In genomic region chr12:94099191-94099983, GRCh38 we compare ENCODE assay signal across 1 cellular context.
TF ChIP-seq lines count a peak whose summit lies in the region.

No MANE protein-coding gene starts in this region.

TF ChIP-seq in K562, 482 proteins besides CTCF, POLR2A, EP300 and RAD21 (continued from another document):
- no peak for TF ChIP-seq ZNF518B (CRISPR knock-in tag; IDR thresholded peaks at IDR 0.05)
- no peak for TF ChIP-seq SMARCA4 (IDR thresholded peaks at IDR 0.05)
- no peak for TF ChIP-seq RUNX1 (IDR thresholded peaks at IDR 0.05; ENCODE audit: low read depth)
- TF ChIP-seq FUS (optimal IDR thresholded peaks at IDR 0.05; ENCODE audit: low read depth, low read length): no peak
- TF ChIP-seq TOE1 (IDR thresholded peaks at IDR 0.05; ENCODE audit: borderline replicate concordance): no peak
- TF ChIP-seq TOE1 (CRISPR knock-in tag; IDR thresholded peaks at IDR 0.05; ENCODE audit: borderline replicate concordance, low read depth): no peak
- no peak for TF ChIP-seq MAFK (IDR thresholded peaks at IDR 0.05; ENCODE audit: low read length)
- TF ChIP-seq CREB1 (IDR thresholded peaks at IDR 0.05): no peak
- peak; percentile 4; the same call in 1 of the 2 replicates for TF ChIP-seq CREB1 (CRISPR knock-in tag; IDR thresholded peaks at IDR 0.05)
- TF ChIP-seq ARID1B (IDR thresholded peaks at IDR 0.05): peak; percentile 5; the same call in 1 of the 2 replicates
- no peak for TF ChIP-seq HDAC3 (IDR thresholded peaks at IDR 0.05; ENCODE audit: borderline replicate concordance, partially characterized antibody)
- no peak for TF ChIP-seq ZNF592 (IDR thresholded peaks at IDR 0.05)
- 0 out of 2 replicates have a peak, but pooled peaks have one; percentile 46 for TF ChIP-seq GATA2 (CRISPR knock-in tag; IDR thresholded peaks at IDR 0.05)
- TF ChIP-seq TRIM24 (IDR thresholded peaks at IDR 0.05): peak in 1 of 2 experiments; percentile 35; a peak in 1 of 4 replicates
- TF ChIP-seq E2F1 (CRISPR knock-in tag; IDR thresholded peaks at IDR 0.05): no peak
- no peak for TF ChIP-seq NFXL1 (CRISPR knock-in tag; IDR thresholded peaks at IDR 0.05)
- TF ChIP-seq, protein P1, sequence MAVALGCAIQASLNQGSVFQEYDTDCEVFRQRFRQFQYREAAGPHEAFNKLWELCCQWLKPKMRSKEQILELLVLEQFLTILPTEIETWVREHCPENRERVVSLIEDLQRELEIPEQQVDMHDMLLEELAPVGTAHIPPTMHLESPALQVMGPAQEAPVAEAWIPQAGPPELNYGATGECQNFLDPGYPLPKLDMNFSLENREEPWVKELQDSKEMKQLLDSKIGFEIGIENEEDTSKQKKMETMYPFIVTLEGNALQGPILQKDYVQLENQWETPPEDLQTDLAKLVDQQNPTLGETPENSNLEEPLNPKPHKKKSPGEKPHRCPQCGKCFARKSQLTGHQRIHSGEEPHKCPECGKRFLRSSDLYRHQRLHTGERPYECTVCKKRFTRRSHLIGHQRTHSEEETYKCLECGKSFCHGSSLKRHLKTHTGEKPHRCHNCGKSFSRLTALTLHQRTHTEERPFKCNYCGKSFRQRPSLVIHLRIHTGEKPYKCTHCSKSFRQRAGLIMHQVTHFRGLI (CRISPR knock-in tag; IDR thresholded peaks at IDR 0.05): no peak
- TF ChIP-seq PHF8 (IDR thresholded peaks at IDR 0.05; ENCODE audit: borderline replicate concordance, low read length): no peak
- TF ChIP-seq RBFOX2 (IDR thresholded peaks at IDR 0.05; ENCODE audit: low read depth, low read length): peak; percentile 40
- TF ChIP-seq ESRRA (IDR thresholded peaks at IDR 0.05; ENCODE audit: borderline replicate concordance, low read depth): 0 out of 2 replicates have a peak, but pooled peaks have one; percentile 13
- TF ChIP-seq HLTF (IDR thresholded peaks at IDR 0.05): no peak
- TF ChIP-seq, protein P2, sequence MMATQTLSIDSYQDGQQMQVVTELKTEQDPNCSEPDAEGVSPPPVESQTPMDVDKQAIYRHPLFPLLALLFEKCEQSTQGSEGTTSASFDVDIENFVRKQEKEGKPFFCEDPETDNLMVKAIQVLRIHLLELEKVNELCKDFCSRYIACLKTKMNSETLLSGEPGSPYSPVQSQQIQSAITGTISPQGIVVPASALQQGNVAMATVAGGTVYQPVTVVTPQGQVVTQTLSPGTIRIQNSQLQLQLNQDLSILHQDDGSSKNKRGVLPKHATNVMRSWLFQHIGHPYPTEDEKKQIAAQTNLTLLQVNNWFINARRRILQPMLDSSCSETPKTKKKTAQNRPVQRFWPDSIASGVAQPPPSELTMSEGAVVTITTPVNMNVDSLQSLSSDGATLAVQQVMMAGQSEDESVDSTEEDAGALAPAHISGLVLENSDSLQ (IDR thresholded peaks at IDR 0.05): peak; percentile 61
- TF ChIP-seq ZFP1 (CRISPR knock-in tag; IDR thresholded peaks at IDR 0.05): no peak
- no peak for TF ChIP-seq ZNF274 (IDR thresholded peaks at IDR 0.05; ENCODE audit: borderline replicate concordance, low read depth, low read length)
- no peak for TF ChIP-seq ZBTB2 (IDR thresholded peaks at IDR 0.05)
- no peak for TF ChIP-seq ZBTB8A (IDR thresholded peaks at IDR 0.05; ENCODE audit: partially characterized antibody)
